Comparison of ENCODE assay signal across 8 cellular contexts in the genomic region with DNA sequence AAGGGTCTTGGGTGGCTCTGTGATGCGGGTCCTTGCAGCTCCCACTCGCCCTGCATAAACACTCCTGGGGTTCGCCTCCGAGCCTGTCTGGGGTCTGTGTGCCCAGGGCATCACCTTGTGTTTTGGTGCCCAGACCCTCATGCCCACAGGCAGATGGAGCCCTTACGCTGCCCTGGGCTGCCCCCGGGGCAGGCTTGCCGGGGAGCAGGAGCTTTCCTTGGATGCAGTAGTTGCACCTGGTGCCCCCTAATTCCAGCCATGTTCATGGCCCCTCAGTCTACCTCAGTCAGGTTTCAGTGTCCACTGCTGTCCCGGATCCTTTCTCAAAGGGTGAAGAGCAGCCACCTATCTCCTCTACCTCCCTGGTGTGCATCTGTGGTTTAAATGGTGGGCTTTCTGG.
"Had no signal": no experiment of that assay in that cellular context is flagged by ENCODE, and none has a peak within 500 bp of the region (broad histone marks: within the 10 kb centered on the region; RNA-seq: fewer than 3 reads in every experiment).

No MANE protein-coding gene starts in this region.

- H3K4me3 ChIP-seq: GM23338 had no signal

- H3K36me3 Mint-ChIP-seq: IgD-negative memory B cell had no signal

- H3K4me1 Mint-ChIP-seq: GM23338 had no signal

- DNase-seq: H9, HCEC 1CT, KBM-7 had no signal

- H2AFZ ChIP-seq: GM23338 had no signal

- H3K4me2 ChIP-seq: GM23338 had no signal

- H3K27me3 Mint-ChIP-seq: IgD-negative memory B cell had no signal

- ATAC-seq: GM23338 had no signal

- FAIRE-seq: H1, H54, HTR-8/SVneo had no signal

- H3K27ac Mint-ChIP-seq: GM23338, H9, IgD-negative memory B cell had no signal

- H3K4me3 Mint-ChIP-seq: GM23338, H9 had no signal
